27 cellular contexts compared by ENCODE assay signal in genomic region chr9:130872511-130872910, GRCh38. TPM values are rescaled to one million over a fixed set of nuclear protein-coding genes. Genes with fewer than 3 reads are reported as not detected.
DNase-seq lines count a peak whose midpoint lies in the region; ATAC-seq and TF ChIP-seq lines count a peak whose summit lies in the region.
"Had no signal": no experiment of that assay in that cellular context is flagged by ENCODE, and none has a peak within 500 bp of the region (broad histone marks: within the 10 kb centered on the region; RNA-seq: fewer than 3 reads in every experiment).

No MANE protein-coding gene starts in this region.

- peak; percentile 46 for DNase-seq in NCI-H1092 treated with DMSO at 0.1 percent for 48 hours (lab: John Stamatoyannopoulos, UW)
- no peak for DNase-seq in NCI-H1092 (lab: John Stamatoyannopoulos, UW)
- no peak for DNase-seq in esophagus muscularis mucosa (ENCODE audit: extremely low spot score)
- DNase-seq in thyroid gland: no peak
- DNase-seq in activated CD4-positive, alpha-beta T cell treated with anti-CD3 and anti-CD28 coated beads for 1 hour: no peak
- no peak for DNase-seq in medulla oblongata (ENCODE audit: extremely low spot score)
- DNase-seq: 8988T; activated CD4-positive, alpha-beta T cell treated with anti-CD3 and anti-CD28 coated beads for 36 hours; activated naive CD4-positive, alpha-beta T cell; activated T-cell treated with anti-CD3 and anti-CD28 coated beads, Interleukin-2, amount 50 U/mL, for 4 hours; AML-193; CD8-positive, alpha-beta memory T cell; Kasumi-1; lower lobe of right lung; naive B cell; NCI-H1694 treated with DMSO at 0.1 percent for 48 hours; NCI-H524 treated with DMSO at 0.1 percent for 48 hours had no signal

- no peak for TF ChIP-seq POLR2A in esophagus muscularis mucosa (IDR thresholded peaks at IDR 0.05; ENCODE audit: low read depth)
- TF ChIP-seq POLR2A in thyroid gland (IDR thresholded peaks at IDR 0.05): no peak

- peaks cover 48 to 76% (median 75%) of the 10 kb centered on the region in 4 donors for H3K4me1 ChIP-seq in esophagus muscularis mucosa
- H3K4me1 ChIP-seq in mucosa of stomach (ENCODE audit: control insufficient read depth, insufficient read depth, low read length): peaks cover 16% of the 10 kb centered on the region
- peaks cover 33 to 48% of the 10 kb centered on the region in 2 donors for H3K4me1 ChIP-seq in thyroid gland
- H3K4me1 ChIP-seq: lower lobe of right lung, SJSA1 had no signal

- H3K27ac ChIP-seq in esophagus muscularis mucosa (replicated peaks in 1 of 4): peak overlapping the region; percentile 60 to 77 (median 68)
- peak overlapping the region; percentile 20 to 46 (median 26) for H3K27ac ChIP-seq in thyroid gland
- H3K27ac ChIP-seq: lower lobe of right lung, SJSA1 had no signal

- intact Hi-C loops in esophagus muscularis mucosa (cut with DNase I): no loop called here
- intact Hi-C loops in thyroid gland (cut with DNase I): no loop called here

- H3K36me3 ChIP-seq in esophagus muscularis mucosa (peaks cover 34 to 77% (median 64%) of the 10 kb centered on the region in 4 donors), mucosa of stomach (ENCODE audit: control insufficient read depth, insufficient read depth, low read length) (peaks cover 7% of the 10 kb centered on the region), thyroid gland (peaks cover 39 to 44% of the 10 kb centered on the region in 2 donors)

- H3K9me3 ChIP-seq in esophagus muscularis mucosa (no peaks in the 10 kb centered on the region), mucosa of stomach (ENCODE audit: control insufficient read depth, low read length) (no peaks in the 10 kb centered on the region), thyroid gland (no peaks in the 10 kb centered on the region)
- H3K9me3 ChIP-seq: lower lobe of right lung, SJSA1 had no signal

- no peak for TF ChIP-seq CTCF in esophagus muscularis mucosa (IDR thresholded peaks at IDR 0.05)
- TF ChIP-seq CTCF in thyroid gland (IDR thresholded peaks at IDR 0.05): no peak

- no peak overlapping the region for H3K4me3 ChIP-seq in esophagus muscularis mucosa
- H3K4me3 ChIP-seq in mucosa of stomach (ENCODE audit: low read length): no peak overlapping the region
- H3K4me3 ChIP-seq in thyroid gland (replicated peaks in 1 of 3): no peak overlapping the region
- H3K4me3 ChIP-seq: lower lobe of right lung, SJSA1 had no signal

- no peak for ATAC-seq in GM18498 (IDR thresholded peaks at IDR 0.05; ENCODE audit: unreplicated experiment)
- ATAC-seq: activated CD4-positive, alpha-beta T cell treated with anti-CD3 and anti-CD28 coated beads for 36 hours; activated T-cell treated with anti-CD3 and anti-CD28 coated beads, Interleukin-2, amount 50 U/mL, for 4 hours; HCT116; lower lobe of right lung; Panc1; stimulated activated memory B cell treated with anti-CD40 and anti-IgM and Interleukin-4, amounts not matched to agents 10 μg/mL and 1 μg/mL and 100 μg/mL, for 72 hours had no signal

- H3K27me3 ChIP-seq in esophagus muscularis mucosa (no peaks in the 10 kb centered on the region), mucosa of stomach (ENCODE audit: control insufficient read depth, insufficient read depth, low read length) (no peaks in the 10 kb centered on the region), thyroid gland (no peaks in the 10 kb centered on the region)
- H3K27me3 ChIP-seq: SJSA1 had no signal

- peak overlapping the region; percentile 40 for H3K9ac ChIP-seq in mucosa of stomach (ENCODE audit: low read length)

- TF ChIP-seq EP300 in esophagus muscularis mucosa (IDR thresholded peaks at IDR 0.05): no peak

- WGBS in esophagus muscularis mucosa: 80% methylated on average over 9 of the region's 9 CpGs
- 87 to 91% methylated on average over 8 to 9 of the region's 9 CpGs for WGBS in thyroid gland, 2 donors

RNA-seq across cellular contexts. Expression of gene QRFP, which starts 24.1 kb away (rescaled TPM):
- total RNA-seq in esophagus muscularis mucosa: not detected
- not detected for total RNA-seq in thyroid gland
- total RNA-seq: activated CD4-positive, alpha-beta T cell treated with anti-CD3 and anti-CD28 coated beads for 36 hours; activated CD8-positive, alpha-beta memory T cell treated with anti-CD3 and anti-CD28 coated beads for 36 hours; activated T-cell treated with anti-CD3 and anti-CD28 coated beads, Interleukin-2, amount 50 U/mL, for 4 hours; bronchial epithelial cell; CD8-positive, alpha-beta memory T cell; endothelial cell of umbilical vein; lower lobe of right lung; SJSA1; T-helper 1 cell treated with Interleukin-12 subunit alpha and Interleukin-12 subunit beta and Interleukin-4 antibody, amounts not matched to agents 30 ng/mL and 1 ng/mL, for 36 hours had no signal

RNA-seq across cellular contexts. Expression of gene ABL1, which starts 37.5 kb away (rescaled TPM):
- 100 to 1,000 TPM in 3 of 4 donors, 10 to 100 TPM in 1; 90.9 to 151 (median 133) TPM for total RNA-seq in esophagus muscularis mucosa
- 10 to 100 TPM; 60.3 to 97.0 (median 79.8) TPM for total RNA-seq in thyroid gland
